In genomic region chr6:157775376-157775775, GRCh38 we compare ENCODE assay signal across 33 cellular contexts.
"Had no signal": no experiment of that assay in that cellular context is flagged by ENCODE, and none has a peak within 500 bp of the region (broad histone marks: within the 10 kb centered on the region; RNA-seq: fewer than 3 reads in every experiment).

No MANE protein-coding gene starts in this region.

- H3K27ac Mint-ChIP-seq: activated B cell treated with CpG ODN at 0.5 μM for 24 hours; activated naive CD4-positive, alpha-beta T cell treated with anti-CD3 and anti-CD28 coated beads for 36 hours; activated naive CD8-positive, alpha-beta T cell treated with anti-CD3 and anti-CD28 coated beads, Interleukin-2, amount 50 U/mL, for 24 hours; activated T-cell treated with anti-CD3 and anti-CD28 coated beads, Interleukin-2, amount 50 U/mL, for 72 hours; activated T-helper 17 cell treated with anti-CD3 and anti-CD28 coated beads, Interleukin-2, amount 50 U/mL, for 72 hours; brain; T-helper 1 cell treated with Interleukin-12 subunit alpha and Interleukin-12 subunit beta and Interleukin-4 antibody, amounts not matched to agents 30 μg/mL and 1 μg/mL, for 36 hours; T-helper 2 cell treated with Interferon-gamma antibody and Interleukin-4, amounts not matched to agents 5 μg/mL and 100 μg/mL, for 36 hours had no signal

- H3K9me3 Mint-ChIP-seq: activated naive CD8-positive, alpha-beta T cell treated with anti-CD3 and anti-CD28 coated beads, Interleukin-2, amount 10 ng/mL, durations not matched to agents 7 days and 5 days; activated T-helper 17 cell treated with anti-CD3 and anti-CD28 coated beads, Interleukin-2, amount 50 U/mL, for 72 hours; central memory CD8-positive, alpha-beta T cell had no signal

- ATAC-seq: activated naive CD8-positive, alpha-beta T cell treated with anti-CD3 and anti-CD28 coated beads, Interleukin-2, amount 50 U/mL, for 24 hours; activated T-cell treated with anti-CD3 and anti-CD28 coated beads, Interleukin-2, amount 50 U/mL, for 4 hours; activated T-cell treated with anti-CD3 and anti-CD28 coated beads, Interleukin-2, amount 50 U/mL, for 72 hours; activated T-helper 17 cell treated with anti-CD3 and anti-CD28 coated beads, Interleukin-2, amount 50 U/mL, for 72 hours had no signal

- H3K36me3 Mint-ChIP-seq: brain had no signal

- DNase-seq: activated B cell treated with CpG ODN at 0.5 μM for 24 hours; activated CD4-positive, alpha-beta memory T cell treated with anti-CD3 and anti-CD28 coated beads for 36 hours; activated CD4-positive, alpha-beta T cell treated with anti-CD3 and anti-CD28 coated beads for 4 hours; activated CD4-positive, alpha-beta T cell treated with anti-CD3 and anti-CD28 coated beads, Interleukin-2, amount 10 ng/mL, durations not matched to agents 24 days and 14 days; activated CD4-positive, alpha-beta T cell treated with anti-CD3 and anti-CD28 coated beads, Interleukin-2, amount 50 U/mL, for 1 hour; activated CD4-positive, alpha-beta T cell treated with anti-CD3 and anti-CD28 coated beads, Interleukin-2, amount 50 U/mL, for 4 hours; activated CD4-positive, CD25-positive, alpha-beta regulatory T cell treated with anti-CD3 and anti-CD28 coated beads, Interleukin-2, amount 50 U/mL, for 72 hours; activated CD8-positive, alpha-beta memory T cell treated with anti-CD3 and anti-CD28 coated beads, Interleukin-2, amount 50 U/mL, for 4 hours; activated gamma-delta T cell; activated naive CD4-positive, alpha-beta T cell treated with anti-CD3 and anti-CD28 coated beads for 36 hours; activated naive CD4-positive, alpha-beta T cell treated with anti-CD3 and anti-CD28 coated beads, Interleukin-2, amount 50 U/mL, for 16 hours; activated naive CD8-positive, alpha-beta T cell treated with anti-CD3 and anti-CD28 coated beads, Interleukin-2, amount 10 ng/mL, durations not matched to agents 7 days and 5 days; activated naive CD8-positive, alpha-beta T cell treated with anti-CD3 and anti-CD28 coated beads, Interleukin-2, amount 50 U/mL, for 24 hours; activated T-cell treated with anti-CD3 and anti-CD28 coated beads for 4 hours; activated T-cell treated with anti-CD3 and anti-CD28 coated beads, Interleukin-2, amount 50 U/mL, for 1 hour; activated T-cell treated with anti-CD3 and anti-CD28 coated beads, Interleukin-2, amount 50 U/mL, for 4 hours; activated T-cell treated with anti-CD3 and anti-CD28 coated beads, Interleukin-2, amount 50 U/mL, for 72 hours; amygdala; anterior cingulate cortex; cerebellar nuclear complex; SW 1271; T-helper 1 cell; T-helper 2 cell; T-helper 9 cell had no signal

- H3K4me3 Mint-ChIP-seq: activated B cell treated with CpG ODN at 0.5 μM for 24 hours; activated CD4-positive, alpha-beta memory T cell treated with anti-CD3 and anti-CD28 coated beads for 36 hours; activated CD4-positive, alpha-beta T cell treated with anti-CD3 and anti-CD28 coated beads, Interleukin-2, amount 10 ng/mL, durations not matched to agents 24 days and 14 days; activated naive CD4-positive, alpha-beta T cell treated with anti-CD3 and anti-CD28 coated beads for 36 hours; activated naive CD8-positive, alpha-beta T cell treated with anti-CD3 and anti-CD28 coated beads, Interleukin-2, amount 10 ng/mL, durations not matched to agents 7 days and 5 days; activated naive CD8-positive, alpha-beta T cell treated with anti-CD3 and anti-CD28 coated beads, Interleukin-2, amount 50 U/mL, for 24 hours; activated T-cell treated with anti-CD3 and anti-CD28 coated beads, Interleukin-2, amount 50 U/mL, for 4 hours; activated T-cell treated with anti-CD3 and anti-CD28 coated beads, Interleukin-2, amount 50 U/mL, for 72 hours; activated T-helper 1 cell treated with anti-CD3 and anti-CD28 coated beads, Interleukin-12 subunit alpha, Interleukin-12 subunit beta, Interleukin-2, Interleukin-4 antibody, amounts not matched to agents 30 ng/mL and 10 ng/mL and 1 ng/mL, durations not matched to agents 14 hours and 24 hours and 36 hours; activated T-helper 17 cell treated with anti-CD3 and anti-CD28 coated beads, Interleukin-2, amount 50 U/mL, for 72 hours; brain; central memory CD8-positive, alpha-beta T cell; T-helper 1 cell treated with Interleukin-12 subunit alpha and Interleukin-12 subunit beta and Interleukin-4 antibody, amounts not matched to agents 30 μg/mL and 1 μg/mL, for 36 hours; T-helper 2 cell treated with Interferon-gamma antibody and Interleukin-4, amounts not matched to agents 5 μg/mL and 100 μg/mL, for 36 hours had no signal

- H3K4me1 Mint-ChIP-seq: activated naive CD8-positive, alpha-beta T cell treated with anti-CD3 and anti-CD28 coated beads, Interleukin-2, amount 10 ng/mL, durations not matched to agents 7 days and 5 days had no signal

- H3K9me3 ChIP-seq: ascending aorta had no signal

- H3K36me3 ChIP-seq: ascending aorta, cardiac muscle cell had no signal

- H3K27me3 Mint-ChIP-seq: activated B cell treated with CpG ODN at 0.5 μM for 24 hours; activated T-helper 17 cell treated with anti-CD3 and anti-CD28 coated beads, Interleukin-2, amount 50 U/mL, for 72 hours had no signal

- H3K4me3 ChIP-seq: ascending aorta, cardiac muscle cell had no signal

- H3K4me1 ChIP-seq: ascending aorta had no signal

- H3K27me3 ChIP-seq: ascending aorta, cardiac muscle cell had no signal

- H3K27ac ChIP-seq: ascending aorta, cardiac muscle cell, VCaP had no signal
